Comparison of ENCODE assay signal across 10 cellular contexts in the genomic region with DNA sequence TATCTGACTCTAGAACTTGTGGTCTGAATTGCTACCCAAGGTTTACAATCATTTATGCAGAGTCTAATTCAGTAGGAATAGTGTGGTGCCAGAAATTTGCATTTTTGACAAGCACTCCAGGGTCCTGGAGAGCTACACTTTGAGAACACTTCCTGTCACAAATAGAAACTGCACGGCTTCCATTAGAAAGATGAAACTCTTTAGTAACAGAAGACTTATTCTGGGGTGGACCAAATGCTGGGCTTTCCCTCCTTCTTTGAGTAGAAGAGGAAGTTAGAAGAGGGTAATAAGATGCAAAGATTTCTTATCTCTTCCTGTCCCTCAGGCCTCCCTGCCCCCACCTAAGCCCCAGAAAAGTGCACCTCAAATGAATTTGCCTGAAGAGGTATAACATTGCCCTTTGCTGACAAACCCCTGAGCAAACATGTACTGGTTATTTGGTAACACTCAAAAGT. TPM values are rescaled to one million over a fixed set of nuclear protein-coding genes. Genes with fewer than 3 reads are reported as not detected.
A peak's percentile ranks its signal among the peaks of the same experiment; 100 is the strongest.
DNase-seq lines count a peak whose midpoint lies in the region; ATAC-seq and TF ChIP-seq lines count a peak whose summit lies in the region.
"Had no signal": no experiment of that assay in that cellular context is flagged by ENCODE, and none has a peak within 500 bp of the region (broad histone marks: within the 10 kb centered on the region; RNA-seq: fewer than 3 reads in every experiment).

No MANE protein-coding gene starts in this region.

- H3K14ac ChIP-seq in H9 (ENCODE audit: insufficient read depth, low read length), result no peak overlapping the region

- intact Hi-C loops in activated B cell treated with CpG ODN at 0.5 μM for 24 hours (cut with micrococcal nuclease), result loop anchor here (1.0 to 10.0 kb wide), 4 partner anchors 28 to 237 kb away; partner anchors contain the start of genes DGLUCY and RPS6KA5

- CTCF ChIA-PET in activated B cell treated with CpG ODN at 0.5 μM for 24 hours (lab: Charles Lee), result interaction anchor here (1.2 to 1.8 kb wide), 2 partner anchors 31 to 78 kb away, joined by 3 to 6 read pairs; no protein-coding TSS in a partner anchor

- no peaks in the 10 kb centered on the region for H4K20me1 ChIP-seq in H9 (ENCODE audit: control insufficient read depth, insufficient read depth, insufficient read length)

- no peak overlapping the region for H3K9ac ChIP-seq in H9 (ENCODE audit: extremely low read depth, insufficient read length, low read length)

- H2AFZ ChIP-seq in H9 (ENCODE audit: low read length), result no peak overlapping the region

- TF ChIP-seq CTCF in activated B cell treated with CpG ODN at 0.5 μM for 24 hours (IDR thresholded peaks at IDR 0.05) (no peak), H9 (conservative IDR thresholded peaks at IDR 0.05) (no peak)

- DNase-seq in G401 (ENCODE audit: low spot score) (peak; percentile 58), activated B cell treated with CpG ODN at 0.5 μM for 24 hours (peak; percentile 23), AG20443 (ENCODE audit: low spot score) (no peak), H9 (no peak), DMS 273 (lab: John Stamatoyannopoulos, UW; ENCODE audit: unreplicated experiment) (no peak), NCI-H2107 treated with DMSO at 0.1 percent for 48 hours (lab: John Stamatoyannopoulos, UW; ENCODE audit: unreplicated experiment) (no peak)
- DNase-seq: effector CD4-positive, alpha-beta T cell; SJCRH30 had no signal

- peaks cover 42% of the 10 kb centered on the region for H3K36me3 Mint-ChIP-seq in activated B cell treated with CpG ODN at 0.5 μM for 24 hours (ENCODE audit: low read depth)
- H3K36me3 Mint-ChIP-seq in H9 (ENCODE audit: insufficient read depth in 1 of 3, low read depth in 3 of 3), result peaks cover 0 to 15% (median 13%) of the 10 kb centered on the region in 3 experiments; a peak in 5 of 7 replicates

- no peak overlapping the region for H4K91ac ChIP-seq in H9 (ENCODE audit: insufficient read length, low read depth, low read length)

- H3K4me2 ChIP-seq in H9 (ENCODE audit: insufficient read depth, insufficient read length, low read length), result no peak overlapping the region

- POLR2A ChIA-PET in activated B cell treated with CpG ODN at 0.5 μM for 24 hours (lab: Charles Lee), result interaction anchor here (0.7 to 2.2 kb wide), 5 partner anchors 15 to 151 kb away, joined by 3 to 20 read pairs (median 4); partner anchors contain the start of genes DGLUCY and RPS6KA5

- H2BK120ac ChIP-seq in H9 (ENCODE audit: low read depth, low read length, poor library complexity, severe bottlenecking), result no peak overlapping the region

- no peak overlapping the region for H2BK12ac ChIP-seq in H9 (ENCODE audit: insufficient read length, low read depth, low read length)

- H3K27me3 Mint-ChIP-seq in activated B cell treated with CpG ODN at 0.5 μM for 24 hours, result no peaks in the 10 kb centered on the region
- no peaks in the 10 kb centered on the region for H3K27me3 Mint-ChIP-seq in H9 (ENCODE audit: low read depth)

- no peak overlapping the region for H4K5ac ChIP-seq in H9 (ENCODE audit: insufficient read length, low read depth, low read length)

- H3K4me3 Mint-ChIP-seq in activated B cell treated with CpG ODN at 0.5 μM for 24 hours, result peak overlapping the region; percentile 51
- H3K4me3 Mint-ChIP-seq in H9, result no peak overlapping the region

- in situ Hi-C loops in G401 (cut with HindIII; ENCODE audit: low sequenced_read_pairs), result no loop called here

- no peak overlapping the region for H3K27ac ChIP-seq in H9 (ENCODE audit: insufficient read length, low read depth, low read length)
- H3K27ac ChIP-seq: SJCRH30 had no signal

- H3K79me1 ChIP-seq in H9 (ENCODE audit: insufficient read depth, low read depth, low read length, poor library complexity, severe bottlenecking), result no peaks in the 10 kb centered on the region

- H2BK15ac ChIP-seq in H9 (ENCODE audit: low read depth, low read length), result no peak overlapping the region

- no peaks in the 10 kb centered on the region for H3K9me3 Mint-ChIP-seq in activated B cell treated with CpG ODN at 0.5 μM for 24 hours
- H3K9me3 Mint-ChIP-seq in H9, result no peaks in the 10 kb centered on the region

- H2AK5ac ChIP-seq in H9 (ENCODE audit: insufficient read length, low read length), result no peak overlapping the region

- no peaks in the 10 kb centered on the region for H3K27me3 ChIP-seq in H9 (ENCODE audit: insufficient read depth, low read length)
- H3K27me3 ChIP-seq: SJCRH30 had no signal

- H3K9me3 ChIP-seq in H9 (ENCODE audit: control insufficient read depth, low read depth, low read length), result no peaks in the 10 kb centered on the region
- H3K9me3 ChIP-seq: SJCRH30 had no signal

- no peaks in the 10 kb centered on the region for H3K4me1 ChIP-seq in H9 (ENCODE audit: insufficient read depth, low read length)
- H3K4me1 ChIP-seq: SJCRH30 had no signal

- H2BK5ac ChIP-seq in H9 (ENCODE audit: insufficient read length, low read length), result no peak overlapping the region

- no peak overlapping the region for H3K18ac ChIP-seq in H9 (ENCODE audit: insufficient read length, low read depth, low read length)

- no peak overlapping the region for H3K23ac ChIP-seq in H9 (ENCODE audit: insufficient read length, low read depth, low read length)

- H4K8ac ChIP-seq in H9 (replicated peaks; ENCODE audit: insufficient read length, low read depth, low read length), result no peak overlapping the region

- H2BK20ac ChIP-seq in H9 (ENCODE audit: low read depth, low read length, poor library complexity, severe bottlenecking), result no peak overlapping the region

- H3K27ac Mint-ChIP-seq in activated B cell treated with CpG ODN at 0.5 μM for 24 hours, result peak overlapping the region; percentile 89
- no peak overlapping the region for H3K27ac Mint-ChIP-seq in H9

- H3K79me2 ChIP-seq in H9 (ENCODE audit: insufficient read depth, low read length), result no peaks in the 10 kb centered on the region

- no peak overlapping the region for H3T11ph ChIP-seq in H9 (ENCODE audit: low read length)

- H3K56ac ChIP-seq in H9 (ENCODE audit: insufficient read length, low read depth, low read length), result no peak overlapping the region

- WGBS in H9 (ENCODE audit: extremely low coverage, insufficient read length, low lambda C conversion rate), result no CpG with 5 or more reads among the region's 1 CpG

- H3K4me1 Mint-ChIP-seq in activated B cell treated with CpG ODN at 0.5 μM for 24 hours (peaks cover 40% of the 10 kb centered on the region), H9 (peaks cover 13 to 17% of the 10 kb centered on the region in 2 experiments)

- peak; percentile 89 for ATAC-seq in GM19455 (IDR thresholded peaks at IDR 0.05; ENCODE audit: unreplicated experiment)
- ATAC-seq in HG03342 (IDR thresholded peaks at IDR 0.05; ENCODE audit: unreplicated experiment), result peak; percentile 85
- peak; percentile 88 for ATAC-seq in activated B cell treated with CpG ODN at 0.5 μM for 24 hours (ENCODE audit: low read depth)

- no peaks in the 10 kb centered on the region for H3K23me2 ChIP-seq in H9 (ENCODE audit: insufficient read length, low read depth, low read length, poor library complexity, severe bottlenecking)

- H3K4ac ChIP-seq in H9 (ENCODE audit: low read depth, low read length), result no peak overlapping the region

RNA-seq across cellular contexts. Expression of gene DGLUCY, which starts 28.4 kb away (rescaled TPM):
- 58.9 and 91.4 TPM in 2 replicates for total RNA-seq in G401 (2014; rRNA removed; shearing (Covaris generic))
- total RNA-seq in activated B cell treated with CpG ODN at 0.5 μM for 24 hours, result 76.7 and 92.7 TPM in 2 replicates
- 24.8 and 29.6 TPM in 2 replicates for total RNA-seq in H9 (2021)

Comparison
In these comparisons a context has a peak if more than half of its experiments do, and no peak if none do; other contexts are left out.
1. DNase-seq: peak in G401 (single experiment) and activated B cell treated with CpG ODN at 0.5 μM for 24 hours (single experiment); none in AG20443 (single experiment), H9 (single experiment), DMS 273 (single experiment) and NCI-H2107 treated with DMSO at 0.1 percent for 48 hours (single experiment).
2. Peak in every context shown above with its lines, with median percentiles within 50 percentile points of each other: ATAC-seq.